7 cellular contexts compared by ENCODE assay signal in genomic region chr9:35286381-35286780, GRCh38.
"Had no signal": no experiment of that assay in that cellular context is flagged by ENCODE, and none has a peak within 500 bp of the region (broad histone marks: within the 10 kb centered on the region; RNA-seq: fewer than 3 reads in every experiment).

No MANE protein-coding gene starts in this region.

- DNase-seq: H9, HCEC 1CT had no signal

- H3K4me3 Mint-ChIP-seq: GM23338, H9 had no signal

- FAIRE-seq: H1, H54, HTR-8/SVneo had no signal

- H3K27ac Mint-ChIP-seq: GM23338, H9, IgD-negative memory B cell had no signal

- H2AFZ ChIP-seq: GM23338 had no signal

- H3K9me3 Mint-ChIP-seq: H9 had no signal

- H3K4me1 Mint-ChIP-seq: H9, IgD-negative memory B cell had no signal

- H3K4me3 ChIP-seq: GM23338 had no signal

- ATAC-seq: GM23338 had no signal

- H3K36me3 Mint-ChIP-seq: IgD-negative memory B cell had no signal

- H3K4me2 ChIP-seq: GM23338 had no signal
